In genomic region chr11:85481862-85482261, GRCh38 we compare ENCODE assay signal across 28 cellular contexts.
"Had no signal": no experiment of that assay in that cellular context is flagged by ENCODE, and none has a peak within 500 bp of the region (broad histone marks: within the 10 kb centered on the region; RNA-seq: fewer than 3 reads in every experiment).

No MANE protein-coding gene starts in this region.

- H3K4me3 ChIP-seq: lower lobe of right lung, neural progenitor cell, pancreas, prostate gland, skin epidermis, tibial nerve, upper lobe of left lung, vagina had no signal

- H3K27ac ChIP-seq: lower lobe of right lung, neural progenitor cell, pancreas, prostate gland, skin epidermis, tibial nerve, upper lobe of left lung, vagina had no signal

- H3K4me1 ChIP-seq: lower lobe of right lung, neural progenitor cell, pancreas, prostate gland, tibial nerve, upper lobe of left lung, vagina had no signal

- H3K9me3 ChIP-seq: pancreas, prostate gland had no signal

- H3K27me3 ChIP-seq: neural progenitor cell, pancreas, tibial nerve, upper lobe of left lung, vagina had no signal

- ATAC-seq: left cardiac atrium; left lobe of liver; left ventricle myocardium superior; natural killer cell; pancreas; right cardiac atrium; sciatic nerve; stimulated activated memory B cell treated with anti-CD40 and anti-IgM and Interleukin-4, amounts not matched to agents 10 μg/mL and 1 μg/mL and 100 μg/mL, for 72 hours; stimulated activated naive CD8-positive, alpha-beta T cell treated with anti-CD3 and anti-CD28 coated beads, Interleukin-15, amount 100 ng/mL, for 72 hours had no signal

- H3K4me2 ChIP-seq: neural progenitor cell had no signal

- DNase-seq: head of caudate nucleus; islet precursor cell; kidney glomerular epithelial cell; left cardiac atrium; left ventricle myocardium superior; lower lobe of right lung; mammary epithelial cell; mesenchymal stem cell; naive B cell; natural killer cell; nephron progenitor cell; pancreas; posterior cingulate gyrus; retina; right cardiac atrium; stimulated activated CD4-positive, alpha-beta T cell treated with anti-CD3 and anti-CD28 coated beads, Interleukin-4, amount 100 ng/mL, for 24 hours; stimulated activated naive CD4-positive, alpha-beta T cell treated with Interleukin-2 at 50 U/mL for 16 hours; stimulated activated naive CD8-positive, alpha-beta T cell treated with anti-CD3 and anti-CD28 coated beads, Interleukin-15, amount 100 ng/mL, for 72 hours; substantia nigra had no signal

- H3K9ac ChIP-seq: neural progenitor cell had no signal

- H2AFZ ChIP-seq: neural progenitor cell had no signal

- H3K36me3 ChIP-seq: lower lobe of right lung, neural progenitor cell, pancreas, prostate gland, tibial nerve, upper lobe of left lung, vagina had no signal
